ENCODE assay signal across 8 cellular contexts in the genomic region with DNA sequence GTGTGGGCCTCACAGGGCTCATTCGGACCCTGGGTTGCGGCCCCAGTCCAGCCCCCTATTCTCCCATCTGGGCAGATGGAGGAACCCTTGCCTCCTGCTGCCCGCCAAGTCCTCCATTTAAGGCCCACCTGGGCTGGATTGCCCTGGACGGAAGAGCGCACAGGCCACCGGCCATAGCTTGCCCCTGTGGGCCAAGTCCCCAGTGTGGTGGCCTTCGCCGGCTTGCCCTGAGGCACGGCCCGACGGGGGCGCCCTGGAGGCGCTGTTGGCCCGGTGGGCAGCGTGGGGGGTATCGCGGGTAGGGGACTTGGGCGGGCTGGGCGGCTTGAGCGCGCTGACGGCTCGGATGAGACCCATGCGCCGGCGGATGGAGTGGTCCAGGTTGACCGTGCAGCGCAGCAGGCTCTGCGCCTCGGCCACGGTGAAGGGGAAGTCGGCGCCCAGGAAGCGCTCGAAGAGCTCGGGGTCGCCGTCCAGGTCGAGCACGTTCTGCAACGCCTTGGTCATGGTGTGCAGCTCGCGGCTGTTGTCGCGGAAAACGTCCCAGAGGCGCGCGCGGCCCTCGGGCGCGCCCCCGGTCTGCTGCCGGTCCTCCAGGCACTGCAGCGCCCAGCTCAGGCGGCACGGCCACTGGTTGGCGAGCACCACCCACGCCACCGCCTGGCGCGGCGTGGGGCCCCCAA. TPM values are rescaled to one million over a fixed set of nuclear protein-coding genes. Genes with fewer than 3 reads are reported as not detected.
DNase-seq lines count a peak whose midpoint lies in the region; ATAC-seq and TF ChIP-seq lines count a peak whose summit lies in the region.
"Had no signal": no experiment of that assay in that cellular context is flagged by ENCODE, and none has a peak within 500 bp of the region (broad histone marks: within the 10 kb centered on the region; RNA-seq: fewer than 3 reads in every experiment).

No MANE protein-coding gene starts in this region.

- H3K27me3 Mint-ChIP-seq in CD14-positive monocyte (ENCODE audit: low read depth in 3 of 3): peaks cover 37 to 61% (median 50%) of the 10 kb centered on the region in 3 donors
- peaks cover 57% of the 10 kb centered on the region for H3K27me3 Mint-ChIP-seq in GM23338 (ENCODE audit: insufficient read depth, low read depth, poor library complexity)
- peaks cover under 1 to 21% of the 10 kb centered on the region in 2 donors for H3K27me3 Mint-ChIP-seq in effector memory CD8-positive, alpha-beta T cell

- no peaks in the 10 kb centered on the region for H3K9me3 ChIP-seq in psoas muscle

- no peak overlapping the region for H3K27ac ChIP-seq in GM23338 (ENCODE audit: low read depth)
- no peak overlapping the region for H3K27ac ChIP-seq in psoas muscle

- H3K79me2 ChIP-seq in GM23338 (replicated peaks; ENCODE audit: insufficient read depth): no peaks in the 10 kb centered on the region

- H3K36me3 Mint-ChIP-seq in CD14-positive monocyte (peaks cover 5 to 7% of the 10 kb centered on the region in 2 donors), GM23338 (ENCODE audit: low read depth) (peaks cover 3% of the 10 kb centered on the region; the same call in 1 of the 3 replicates)
- peaks cover 6% of the 10 kb centered on the region for H3K36me3 Mint-ChIP-seq in effector memory CD8-positive, alpha-beta T cell (ENCODE audit: insufficient read depth)
- H3K36me3 Mint-ChIP-seq: type B pancreatic cell had no signal

- H3K4me1 ChIP-seq in GM23338 (ENCODE audit: insufficient read depth) (no peaks in the 10 kb centered on the region; the same call in 1 of the 2 replicates), psoas muscle (peaks cover 20% of the 10 kb centered on the region)

- H3K4me3 ChIP-seq in GM23338: peak overlapping the region; percentile 55
- peak overlapping the region; percentile 56 for H3K4me3 ChIP-seq in psoas muscle

- no peak for DNase-seq in CD14-positive monocyte (ENCODE audit: low spot score)
- DNase-seq in GM23338 (ENCODE audit: low spot score): peak; percentile 60
- no peak for DNase-seq in effector memory CD8-positive, alpha-beta T cell
- DNase-seq in psoas muscle: no peak
- no peak for DNase-seq in T-helper 1 cell

- H3K36me3 ChIP-seq in GM23338 (ENCODE audit: insufficient read depth): no peaks in the 10 kb centered on the region
- no peaks in the 10 kb centered on the region for H3K36me3 ChIP-seq in psoas muscle (ENCODE audit: insufficient read depth in 1 of 2, low read depth in 1 of 2)

- 0 out of 2 replicates have a peak, but pooled peaks cover 9% of the 10 kb centered on the region for H3F3A ChIP-seq in GM23338 (replicated peaks; ENCODE audit: low read depth)

- peaks cover 18% of the 10 kb centered on the region for H3K4me1 Mint-ChIP-seq in CD14-positive monocyte
- peaks cover 11% of the 10 kb centered on the region for H3K4me1 Mint-ChIP-seq in GM23338
- H3K4me1 Mint-ChIP-seq in effector memory CD8-positive, alpha-beta T cell (ENCODE audit: low read depth in 2 of 2): peaks cover 19 to 20% of the 10 kb centered on the region in 2 donors

- H3K27me3 ChIP-seq in GM23338 (ENCODE audit: insufficient read depth) (peaks cover 46% of the 10 kb centered on the region), psoas muscle (ENCODE audit: insufficient read depth in 3 of 3, low read length in 2 of 3) (peaks cover 0 to 32% (median 9%) of the 10 kb centered on the region in 3 donors)

- intact Hi-C loops in CD14-positive monocyte (cut with micrococcal nuclease) (no loop called here), psoas muscle (cut with DNase I) (no loop called here)

- H3K27ac Mint-ChIP-seq in CD14-positive monocyte (no peak overlapping the region), GM23338 (no peak overlapping the region)
- H3K27ac Mint-ChIP-seq in effector memory CD8-positive, alpha-beta T cell: peak overlapping the region; percentile 16 to 57
- H3K27ac Mint-ChIP-seq: type B pancreatic cell had no signal

- H2AFZ ChIP-seq in GM23338: peak overlapping the region; percentile 96; the same call in 1 of the 2 replicates

- 9 to 13% (median 9%) methylated on average over 46 to 64 of the region's 64 CpGs for WGBS in psoas muscle, 3 donors

- H3K9me2 ChIP-seq in GM23338 (ENCODE audit: insufficient read depth): no peaks in the 10 kb centered on the region

- TF ChIP-seq CTCF in CD14-positive monocyte (IDR thresholded peaks at IDR 0.05) (no peak), GM23338 (conservative IDR thresholded peaks at IDR 0.05; ENCODE audit: low read depth in 2 of 2) (peak in 1 of 2 experiments; percentile 63; a peak in 3 of 4 replicates), psoas muscle (IDR thresholded peaks at IDR 0.05) (no peak)

- H3K4me2 ChIP-seq in GM23338: peak overlapping the region; percentile 72; the same call in 1 of the 2 replicates

- peak overlapping the region; percentile 20 to 88 for H3K4me3 Mint-ChIP-seq in CD14-positive monocyte
- H3K4me3 Mint-ChIP-seq in GM23338: peak overlapping the region; percentile 60
- peak overlapping the region; percentile 61 to 86 for H3K4me3 Mint-ChIP-seq in effector memory CD8-positive, alpha-beta T cell
- H3K4me3 Mint-ChIP-seq: type B pancreatic cell had no signal

- peaks cover 0 to 18% (median 10%) of the 10 kb centered on the region in 7 donors for H3K9me3 Mint-ChIP-seq in CD14-positive monocyte
- peaks cover 10% of the 10 kb centered on the region; the same call in 2 of the 3 replicates for H3K9me3 Mint-ChIP-seq in GM23338
- no peaks in the 10 kb centered on the region for H3K9me3 Mint-ChIP-seq in effector memory CD8-positive, alpha-beta T cell
- H3K9me3 Mint-ChIP-seq: type B pancreatic cell had no signal

- H4K20me1 ChIP-seq in GM23338 (replicated peaks; ENCODE audit: insufficient read depth): no peaks in the 10 kb centered on the region; the same call in none of the 2 replicates

- ATAC-seq in GM23338 (peak; percentile 10), psoas muscle (peak in 2 of 4 donors; percentile 1 to 10), GM18858 (IDR thresholded peaks at IDR 0.05; ENCODE audit: unreplicated experiment) (no peak), GM18511 (IDR thresholded peaks at IDR 0.05; ENCODE audit: unreplicated experiment) (no peak)
- ATAC-seq in effector memory CD8-positive, alpha-beta T cell (replicated peaks): no peak

TF ChIP-seq in GM23338, 12 proteins besides CTCF, POLR2A, EP300 and RAD21 (continues in another document):
- TF ChIP-seq JUNB (IDR thresholded peaks at IDR 0.05; ENCODE audit: unreplicated experiment) (no peak), STAT1 (IDR thresholded peaks at IDR 0.05; ENCODE audit: unreplicated experiment) (no peak), ZNF114 (CRISPR knock-in tag; IDR thresholded peaks at IDR 0.05) (no peak)

RNA-seq across cellular contexts. Expression of a gene that starts 8.8 kb away (rescaled TPM):
- not detected for polyA plus RNA-seq in CD14-positive monocyte
- total RNA-seq in GM23338 (2014; rRNA removed; shearing (Covaris generic)): 1.3 and 2.2 TPM in 2 replicates
- polyA plus RNA-seq in GM23338 (2016; fragmentation: Nextera tagmentation; extraction: Ambion mirVana): 0.09 and 0.24 TPM in 2 replicates
- under 1 TPM in 3 of 4 donors, not detected in 1; 0.06 to 0.09 (median 0.08) TPM for total RNA-seq in psoas muscle
- under 1 TPM in 2 of 3 donors, not detected in 1; 0.08 to 0.18 TPM for polyA plus RNA-seq in psoas muscle

RNA-seq across cellular contexts. Expression of a gene that starts 26.1 kb away (rescaled TPM):
- polyA plus RNA-seq in CD14-positive monocyte: 10 to 100 TPM; 63.4 to 82.7 TPM
- 23.3 and 29.4 TPM in 2 replicates for total RNA-seq in GM23338 (2014; rRNA removed; shearing (Covaris generic))
- 74.7 and 81.9 TPM in 2 replicates for polyA plus RNA-seq in GM23338 (2016; fragmentation: Nextera tagmentation; extraction: Ambion mirVana)
- total RNA-seq in psoas muscle: 10 to 100 TPM; 12.3 to 42.2 (median 20.6) TPM
- 10 to 100 TPM; 10.8 to 14.5 (median 12.9) TPM for polyA plus RNA-seq in psoas muscle

RNA-seq across cellular contexts. Expression of a gene that starts 26.6 kb away (rescaled TPM):
- polyA plus RNA-seq in CD14-positive monocyte: 1 to 10 TPM; 2.9 to 4.7 TPM
- 15.9 and 16.0 TPM in 2 replicates for total RNA-seq in GM23338 (2014; rRNA removed; shearing (Covaris generic))
- polyA plus RNA-seq in GM23338 (2016; fragmentation: Nextera tagmentation; extraction: Ambion mirVana): 2.5 and 5.0 TPM in 2 replicates
- total RNA-seq in psoas muscle: 1 to 10 TPM; 4.1 to 7.8 (median 5.1) TPM
- polyA plus RNA-seq in psoas muscle: 1 to 10 TPM; 3.3 to 6.6 (median 6.5) TPM

RNA-seq across cellular contexts. Expression of a gene that starts 59.0 kb away (rescaled TPM):
- under 1 TPM; 0.10 to 0.22 TPM for polyA plus RNA-seq in CD14-positive monocyte
- total RNA-seq in GM23338 (2014; rRNA removed; shearing (Covaris generic)): 33.3 and 47.2 TPM in 2 replicates
- polyA plus RNA-seq in GM23338 (2016; fragmentation: Nextera tagmentation; extraction: Ambion mirVana): 6.9 and 7.8 TPM in 2 replicates
- total RNA-seq in psoas muscle: 10 to 100 TPM; 27.0 to 34.6 (median 29.1) TPM
- polyA plus RNA-seq in psoas muscle: 10 to 100 TPM; 25.5 to 39.5 (median 36.3) TPM

Comparison
In these comparisons a context has a peak if more than half of its experiments do, and no peak if none do; other contexts are left out.
1. H3K27ac Mint-ChIP-seq: peak in effector memory CD8-positive, alpha-beta T cell (2 of 2); none in CD14-positive monocyte (0 of 7) and GM23338 (single experiment).
2. Peak in every context shown above with its lines, with median percentiles within 50 percentile points of each other: H3K4me3 Mint-ChIP-seq.